ENCODE assay signal across 12 cellular contexts in the genomic region with DNA sequence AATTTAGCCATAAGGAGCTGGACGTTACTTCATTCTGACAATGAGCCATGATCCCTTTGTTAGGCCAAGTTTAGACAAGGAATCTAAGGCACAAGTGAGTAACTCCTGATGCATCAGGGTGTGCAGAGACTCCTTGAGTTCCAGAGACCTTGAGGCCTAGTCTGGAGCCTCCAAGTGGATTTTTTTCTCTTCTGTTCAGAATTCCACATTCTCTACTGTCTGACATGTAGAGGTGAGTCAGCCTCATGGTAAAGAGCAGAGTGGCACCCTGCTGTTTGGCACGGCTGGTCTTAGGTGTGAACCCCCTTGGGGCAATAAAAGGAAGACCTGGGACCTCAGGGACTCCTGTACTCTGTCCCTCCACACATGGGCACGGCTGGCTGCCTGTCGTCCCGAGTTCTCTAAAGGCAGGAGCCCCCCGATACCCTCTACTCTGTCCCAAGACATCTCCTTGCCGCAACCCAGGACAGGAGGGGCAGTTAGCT. TPM values are rescaled to one million over a fixed set of nuclear protein-coding genes. Genes with fewer than 3 reads are reported as not detected.
DNase-seq lines count a peak whose midpoint lies in the region; ATAC-seq, FAIRE-seq and TF ChIP-seq lines count a peak whose summit lies in the region.
"Had no signal": no experiment of that assay in that cellular context is flagged by ENCODE, and none has a peak within 500 bp of the region (broad histone marks: within the 10 kb centered on the region; RNA-seq: fewer than 3 reads in every experiment).

No MANE protein-coding gene starts in this region.

- no peak overlapping the region for H2BK120ac ChIP-seq in mesendoderm (ENCODE audit: low read depth, low read length)

- H3K4me2 ChIP-seq in mesendoderm (ENCODE audit: low read length): no peak overlapping the region

- H3K79me2 ChIP-seq in mesendoderm (ENCODE audit: control insufficient read depth, insufficient read depth, low read length): no peaks in the 10 kb centered on the region

- H4K5ac ChIP-seq in mesendoderm (ENCODE audit: low read length): no peak overlapping the region

- ATAC-seq in GM21423 (IDR thresholded peaks at IDR 0.05; ENCODE audit: unreplicated experiment): no peak

- no peak overlapping the region for H2BK5ac ChIP-seq in mesendoderm (ENCODE audit: low read length)

- no CpG with 5 or more reads among the region's 7 CpGs for WGBS in mesendoderm (ENCODE audit: extremely low coverage, insufficient coverage, low lambda C conversion rate)
- WGBS in transverse colon (ENCODE audit: low coverage in 1 of 2), 2 donors: 87% methylated on average over 7 of the region's 7 CpGs; no CpG with 5 or more reads in 1 of the 2 donors

- H3K56ac ChIP-seq in mesendoderm (ENCODE audit: low read length): no peak overlapping the region

- intact Hi-C loops in transverse colon (cut with DNase I; ENCODE audit: low total_unique reads): no loop called here

- H3K27ac ChIP-seq in mesendoderm (ENCODE audit: low read depth, low read length) (no peak overlapping the region), transverse colon (peak overlapping the region in 1 of 4 donors; percentile 45)

- H3K4ac ChIP-seq in mesendoderm (ENCODE audit: low read depth, low read length): no peak overlapping the region

- no peaks in the 10 kb centered on the region for H3K9me3 ChIP-seq in transverse colon
- H3K9me3 ChIP-seq: BE2C had no signal

- TF ChIP-seq CTCF in choroid plexus epithelial cell (conservative IDR thresholded peaks at IDR 0.05; ENCODE audit: low read depth, low read length) (no peak), transverse colon (IDR thresholded peaks at IDR 0.05) (no peak)

- H3K23ac ChIP-seq in mesendoderm (ENCODE audit: low read length): no peak overlapping the region

- DNase-seq in ACHN (peak; percentile 64), LoVo (ENCODE audit: low spot score) (peak; percentile 54), choroid plexus epithelial cell (ENCODE audit: low read depth) (peak; percentile 58), mesendoderm (peak; percentile 67), superior temporal gyrus (ENCODE audit: extremely low spot score) (no peak), GM19239 (ENCODE audit: insufficient read length, low spot score) (no peak), transverse colon (no peak)
- DNase-seq: amniotic stem cell, BE2C, NCI-H1436 treated with DMSO at 0.1 percent for 48 hours, T-helper 9 cell had no signal

- no peak overlapping the region for H3K18ac ChIP-seq in mesendoderm (ENCODE audit: low read length)

- H3K27me3 ChIP-seq in mesendoderm (ENCODE audit: insufficient read depth, low read length, poor library complexity) (no peaks in the 10 kb centered on the region), transverse colon (no peaks in the 10 kb centered on the region)
- H3K27me3 ChIP-seq: BE2C had no signal

- no peak overlapping the region for H3K9ac ChIP-seq in mesendoderm (ENCODE audit: low read length)

- H3K4me1 ChIP-seq in mesendoderm (ENCODE audit: control insufficient read depth, low read depth, low read length): no peaks in the 10 kb centered on the region
- H3K4me1 ChIP-seq in transverse colon: peaks cover 0 to 10% (median 9%) of the 10 kb centered on the region in 4 donors

- H3K4me3 ChIP-seq in choroid plexus epithelial cell (ENCODE audit: low read depth, low read length) (no peak overlapping the region), mesendoderm (ENCODE audit: low read length) (no peak overlapping the region), transverse colon (no peak overlapping the region)

- in situ Hi-C loops in ACHN (cut with HindIII; ENCODE audit: low pct_ligation_motif_present, low pct_unique_long_range_greater_than_20kb, low sequenced_read_pairs) (no loop called here), transverse colon (cut with MboI; ENCODE audit: low pct_ligation_motif_present in 1 of 4, low pct_unique_long_range_greater_than_20kb in 1 of 4, low sequenced_read_pairs in 3 of 4) (no loop called here)

- H3K79me1 ChIP-seq in mesendoderm (ENCODE audit: low read length): no peaks in the 10 kb centered on the region

- FAIRE-seq in GM19239 (lab: Jason Lieb, UNC): no peak

- no peak for TF ChIP-seq EP300 in transverse colon (IDR thresholded peaks at IDR 0.05; ENCODE audit: low read depth)

- no peak overlapping the region for H4K8ac ChIP-seq in mesendoderm (ENCODE audit: low read depth, low read length)

- H2AK5ac ChIP-seq in mesendoderm (ENCODE audit: low read length): no peak overlapping the region

- H3K36me3 ChIP-seq in mesendoderm (ENCODE audit: control insufficient read depth, insufficient read depth, low read length) (no peaks in the 10 kb centered on the region), transverse colon (no peaks in the 10 kb centered on the region)
- H3K36me3 ChIP-seq: BE2C had no signal

- H2BK15ac ChIP-seq in mesendoderm (replicated peaks; ENCODE audit: low read depth): no peak overlapping the region

- TF ChIP-seq POLR2A in transverse colon (IDR thresholded peaks at IDR 0.05): no peak

RNA-seq across cellular contexts. Expression of a gene that starts 22.0 kb away (rescaled TPM):
- 3.8 TPM for polyA plus RNA-seq in mesendoderm (2013, experiment 1 of 2)
- 4.0 TPM for polyA plus RNA-seq in mesendoderm (2013, experiment 2 of 2)
- 10 to 100 TPM; 22.4 to 79.6 (median 29.8) TPM for total RNA-seq in transverse colon

RNA-seq across cellular contexts. Expression of a gene that starts 52.0 kb away (rescaled TPM):
- polyA plus RNA-seq in mesendoderm (2013, experiment 1 of 2): not detected
- polyA plus RNA-seq in mesendoderm (2013, experiment 2 of 2): not detected
- total RNA-seq in transverse colon: not detected

Comparison
In these comparisons a context has a peak if more than half of its experiments do, and no peak if none do; other contexts are left out.
1. DNase-seq: peak in ACHN (single experiment), LoVo (single experiment), choroid plexus epithelial cell (single experiment) and mesendoderm (single experiment); none in superior temporal gyrus (single experiment), GM19239 (single experiment) and transverse colon (single experiment).